ENCODE assay signal across 13 cellular contexts in the genomic region with DNA sequence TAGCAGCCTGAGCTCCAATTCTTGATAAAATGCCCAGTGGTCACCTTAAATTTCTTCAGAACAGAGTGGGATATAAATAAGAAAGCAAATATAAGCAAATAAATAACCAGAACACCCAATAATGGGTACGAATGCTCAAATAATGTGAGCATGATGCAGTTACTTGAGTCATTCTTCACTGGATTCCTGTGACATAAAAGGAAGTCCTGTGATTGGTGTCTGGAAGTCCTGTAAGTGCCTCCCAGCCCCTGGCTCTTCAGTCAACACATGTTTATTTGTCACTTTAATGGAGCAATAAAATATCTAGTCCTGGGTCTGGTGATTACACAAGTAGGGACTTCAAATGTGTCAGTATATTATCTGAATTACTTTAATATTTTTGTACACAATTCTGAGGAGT. TPM values are rescaled to one million over a fixed set of nuclear protein-coding genes. Genes with fewer than 3 reads are reported as not detected.
DNase-seq lines count a peak whose midpoint lies in the region; FAIRE-seq and TF ChIP-seq lines count a peak whose summit lies in the region.
"Had no signal": no experiment of that assay in that cellular context is flagged by ENCODE, and none has a peak within 500 bp of the region (broad histone marks: within the 10 kb centered on the region; RNA-seq: fewer than 3 reads in every experiment).

No MANE protein-coding gene starts in this region.

- no peaks in the 10 kb centered on the region for H3K9me3 ChIP-seq in SJCRH30 (replicated peaks)
- no peaks in the 10 kb centered on the region for H3K9me3 ChIP-seq in skeletal muscle satellite cell (replicated peaks; ENCODE audit: low read length)
- H3K9me3 ChIP-seq in kidney (ENCODE audit: control insufficient read depth in 1 of 2, low read length in 2 of 2), result no peaks in the 10 kb centered on the region
- H3K9me3 ChIP-seq: neutrophil had no signal

- H3K4me3 ChIP-seq in SJCRH30 (no peak overlapping the region), fibroblast of pulmonary artery (replicated peaks; ENCODE audit: low read depth, low read length) (no peak overlapping the region), skeletal muscle satellite cell (ENCODE audit: low read length) (no peak overlapping the region), kidney (ENCODE audit: low read length in 2 of 2) (no peak overlapping the region)

- no peaks in the 10 kb centered on the region for H3K36me3 ChIP-seq in SJCRH30
- no peaks in the 10 kb centered on the region for H3K36me3 ChIP-seq in skeletal muscle satellite cell (ENCODE audit: insufficient read depth, low read length)
- H3K36me3 ChIP-seq in kidney (ENCODE audit: control insufficient read depth in 1 of 2, insufficient read depth in 2 of 2, low read length in 2 of 2), result no peaks in the 10 kb centered on the region
- H3K36me3 ChIP-seq: neutrophil had no signal

- DNase-seq in GM04503 (ENCODE audit: low read depth), result peak; percentile 57
- peak in 1 of 2 experiments; percentile 24 for DNase-seq in SJCRH30
- peak; percentile 68 for DNase-seq in fibroblast of pulmonary artery (ENCODE audit: low read depth)
- DNase-seq in amniotic stem cell (lab: John Stamatoyannopoulos, UW), result no peak
- no peak for DNase-seq in NCI-H2227 treated with DMSO at 0.1 percent for 48 hours (lab: John Stamatoyannopoulos, UW)
- DNase-seq in NCI-H69 (lab: John Stamatoyannopoulos, UW), result no peak
- DNase-seq in kidney, result no peak
- DNase-seq: activated T-cell treated with anti-CD3 and anti-CD28 coated beads, Interleukin-2, amount 50 U/mL, for 24 hours; NCI-H1092; stimulated activated CD4-positive, alpha-beta T cell treated with anti-CD3 and anti-CD28 coated beads, Interleukin-4, amount 100 ng/mL, for 24 hours had no signal

- H3K4me1 ChIP-seq in SJCRH30, result peaks cover 51% of the 10 kb centered on the region
- H3K4me1 ChIP-seq in skeletal muscle satellite cell (ENCODE audit: control insufficient read depth, insufficient read depth, low read length), result peaks cover 48% of the 10 kb centered on the region
- H3K4me1 ChIP-seq in kidney (ENCODE audit: control insufficient read depth in 1 of 2, insufficient read depth in 1 of 2, low read depth in 1 of 2, low read length in 2 of 2), result no peaks in the 10 kb centered on the region

- peak overlapping the region; percentile 65 for H3K27ac ChIP-seq in SJCRH30
- peak overlapping the region in 1 of 2 donors; percentile 35 for H3K27ac ChIP-seq in kidney (ENCODE audit: low read depth in 2 of 2, low read length in 2 of 2)
- H3K27ac ChIP-seq: neutrophil had no signal

- intact Hi-C loops in kidney (cut with DNase I), result no loop called here

- FAIRE-seq in kidney (lab: Jason Lieb, UNC), result no peak
- FAIRE-seq: colon had no signal

- H3K4me2 ChIP-seq in skeletal muscle satellite cell (ENCODE audit: low read length), result peak overlapping the region; percentile 15

- TF ChIP-seq CTCF in fibroblast of pulmonary artery (IDR thresholded peaks at IDR 0.05; ENCODE audit: low read length, missing control alignments) (no peak), kidney (IDR thresholded peaks at IDR 0.05; ENCODE audit: borderline replicate concordance, extremely low read depth, insufficient read depth) (no peak)

- H3K27me3 ChIP-seq in SJCRH30 (no peaks in the 10 kb centered on the region), skeletal muscle satellite cell (ENCODE audit: control insufficient read depth, insufficient read depth, low read length) (no peaks in the 10 kb centered on the region)
- H3K27me3 ChIP-seq: neutrophil had no signal

- H3K9ac ChIP-seq in skeletal muscle satellite cell (ENCODE audit: low read depth, low read length), result peak overlapping the region; percentile 56
- no peak overlapping the region for H3K9ac ChIP-seq in kidney (ENCODE audit: low read length in 2 of 2)

RNA-seq across cellular contexts. Expression of a gene that starts 30.4 kb away (rescaled TPM):
- total RNA-seq in SJCRH30 (2014; rRNA removed; shearing (Covaris generic)), result not detected in 2 replicates
- not detected in 2 replicates for total RNA-seq in skeletal muscle satellite cell (2012; rRNA removed)
- total RNA-seq in kidney, result not detected
- not detected for polyA plus RNA-seq in kidney (ENCODE audit: insufficient read depth, low read depth, low replicate concordance)

Comparison
In these comparisons a context has a peak if more than half of its experiments do, and no peak if none do; other contexts are left out.
1. DNase-seq: peak in GM04503 (single experiment) and fibroblast of pulmonary artery (single experiment); none in amniotic stem cell (single experiment), NCI-H2227 treated with DMSO at 0.1 percent for 48 hours (single experiment), NCI-H69 (single experiment) and kidney (single experiment).